11 cellular contexts compared by ENCODE assay signal in genomic region chr9:95032580-95033298, GRCh38.
DNase-seq lines count a peak whose midpoint lies in the region; ATAC-seq and TF ChIP-seq lines count a peak whose summit lies in the region.
"Had no signal": no experiment of that assay in that cellular context is flagged by ENCODE, and none has a peak within 500 bp of the region (broad histone marks: within the 10 kb centered on the region; RNA-seq: fewer than 3 reads in every experiment).

No MANE protein-coding gene starts in this region.

- TF ChIP-seq CTCF in suprapubic skin (IDR thresholded peaks at IDR 0.05), result no peak
- no peak for TF ChIP-seq CTCF in CD8-positive, alpha-beta T cell (IDR thresholded peaks at IDR 0.05)

- peaks cover 6% of the 10 kb centered on the region for H3K4me1 Mint-ChIP-seq in activated T-helper 2 cell treated with anti-CD3 and anti-CD28 coated beads, Interferon-gamma antibody, Interleukin-2, Interleukin-4, amounts not matched to agents 10 μg/mL and 5 μg/mL and 100 μg/mL, durations not matched to agents 14 hours and 24 hours and 36 hours (ENCODE audit: low read depth)
- no peaks in the 10 kb centered on the region for H3K4me1 Mint-ChIP-seq in CD8-positive, alpha-beta T cell (ENCODE audit: low read depth)

- POLR2A ChIA-PET in CD8-positive, alpha-beta T cell (lab: Charles Lee), result interaction anchor here (0.8 kb wide), 1 partner anchor 16 kb away, joined by 3 read pairs; no protein-coding TSS in a partner anchor

- H3K4me3 Mint-ChIP-seq in activated T-helper 2 cell treated with anti-CD3 and anti-CD28 coated beads, Interferon-gamma antibody, Interleukin-2, Interleukin-4, amounts not matched to agents 10 μg/mL and 5 μg/mL and 100 μg/mL, durations not matched to agents 14 hours and 24 hours and 36 hours (ENCODE audit: low read depth), result no peak overlapping the region
- no peak overlapping the region for H3K4me3 Mint-ChIP-seq in CD8-positive, alpha-beta T cell

- peaks cover 7% of the 10 kb centered on the region for H3K36me3 Mint-ChIP-seq in activated T-helper 2 cell treated with anti-CD3 and anti-CD28 coated beads, Interferon-gamma antibody, Interleukin-2, Interleukin-4, amounts not matched to agents 10 μg/mL and 5 μg/mL and 100 μg/mL, durations not matched to agents 14 hours and 24 hours and 36 hours (ENCODE audit: low read depth)
- peaks cover 4% of the 10 kb centered on the region for H3K36me3 Mint-ChIP-seq in CD8-positive, alpha-beta T cell

- no peaks in the 10 kb centered on the region for H3K27me3 ChIP-seq in suprapubic skin
- no peaks in the 10 kb centered on the region for H3K27me3 ChIP-seq in CD8-positive, alpha-beta T cell (ENCODE audit: insufficient read depth, low read length)

- peaks cover 6% of the 10 kb centered on the region for H3K36me3 ChIP-seq in suprapubic skin
- H3K36me3 ChIP-seq in CD8-positive, alpha-beta T cell (ENCODE audit: insufficient read depth, low read length), result no peaks in the 10 kb centered on the region

- CTCF ChIA-PET in CD8-positive, alpha-beta T cell (lab: Charles Lee), result no interaction called here

- H3K27ac ChIP-seq in angular gyrus (ENCODE audit: low read depth, low read length) (peak overlapping the region; percentile 86), suprapubic skin (peak overlapping the region; percentile 78)
- no peak overlapping the region for H3K27ac ChIP-seq in CD8-positive, alpha-beta T cell (ENCODE audit: low read depth, low read length)

- TF ChIP-seq EP300 in suprapubic skin (IDR thresholded peaks at IDR 0.05), result no peak

- H3K4me3 ChIP-seq in suprapubic skin, result no peak overlapping the region
- no peak overlapping the region for H3K4me3 ChIP-seq in CD8-positive, alpha-beta T cell (ENCODE audit: low read depth, low read length)

- no peaks in the 10 kb centered on the region for H3K9me3 ChIP-seq in suprapubic skin
- H3K9me3 ChIP-seq in CD8-positive, alpha-beta T cell (ENCODE audit: low read length), result no peaks in the 10 kb centered on the region

- WGBS in suprapubic skin, result 58% methylated on average over 9 of the region's 9 CpGs

- TF ChIP-seq POLR2A in suprapubic skin (IDR thresholded peaks at IDR 0.05), result no peak

- peak; percentile 91 for DNase-seq in NCI-H2029 (lab: John Stamatoyannopoulos, UW)
- DNase-seq in left colon, result no peak
- no peak for DNase-seq in suprapubic skin (ENCODE audit: low spot score in 2 of 2)
- DNase-seq in activated T-helper 2 cell treated with anti-CD3 and anti-CD28 coated beads, Interferon-gamma antibody, Interleukin-2, Interleukin-4, amounts not matched to agents 10 μg/mL and 5 μg/mL and 100 μg/mL, durations not matched to agents 14 hours and 24 hours and 36 hours (ENCODE audit: low spot score), result no peak
- no peak for DNase-seq in CD8-positive, alpha-beta T cell
- DNase-seq: NCI-H82, T-helper 1 cell had no signal

- intact Hi-C loops in left colon (cut with DNase I, micrococcal nuclease), result no loop called here
- intact Hi-C loops in activated T-helper 2 cell treated with anti-CD3 and anti-CD28 coated beads, Interferon-gamma antibody, Interleukin-2, Interleukin-4, amounts not matched to agents 10 μg/mL and 5 μg/mL and 100 μg/mL, durations not matched to agents 14 hours and 24 hours and 36 hours (cut with micrococcal nuclease), result no loop called here
- intact Hi-C loops in CD8-positive, alpha-beta T cell (cut with DNase I, micrococcal nuclease), result no loop called here

- H3K27me3 Mint-ChIP-seq in activated T-helper 2 cell treated with anti-CD3 and anti-CD28 coated beads, Interferon-gamma antibody, Interleukin-2, Interleukin-4, amounts not matched to agents 10 μg/mL and 5 μg/mL and 100 μg/mL, durations not matched to agents 14 hours and 24 hours and 36 hours (ENCODE audit: low read depth), result no peaks in the 10 kb centered on the region
- no peaks in the 10 kb centered on the region for H3K27me3 Mint-ChIP-seq in CD8-positive, alpha-beta T cell (ENCODE audit: low read depth)

- H3K27ac Mint-ChIP-seq in activated T-helper 2 cell treated with anti-CD3 and anti-CD28 coated beads, Interferon-gamma antibody, Interleukin-2, Interleukin-4, amounts not matched to agents 10 μg/mL and 5 μg/mL and 100 μg/mL, durations not matched to agents 14 hours and 24 hours and 36 hours, result no peak overlapping the region
- no peak overlapping the region for H3K27ac Mint-ChIP-seq in CD8-positive, alpha-beta T cell

- no peaks in the 10 kb centered on the region for H3K9me3 Mint-ChIP-seq in activated T-helper 2 cell treated with anti-CD3 and anti-CD28 coated beads, Interferon-gamma antibody, Interleukin-2, Interleukin-4, amounts not matched to agents 10 μg/mL and 5 μg/mL and 100 μg/mL, durations not matched to agents 14 hours and 24 hours and 36 hours
- H3K9me3 Mint-ChIP-seq in CD8-positive, alpha-beta T cell, result no peaks in the 10 kb centered on the region

- peaks cover 77% of the 10 kb centered on the region for H3K4me1 ChIP-seq in suprapubic skin
- no peaks in the 10 kb centered on the region for H3K4me1 ChIP-seq in CD8-positive, alpha-beta T cell (ENCODE audit: insufficient read depth, low read length)

- ATAC-seq in left colon (peak; percentile 32), GM18873 (IDR thresholded peaks at IDR 0.05; ENCODE audit: low FRiP score, unreplicated experiment) (no peak), HG03354 (IDR thresholded peaks at IDR 0.05; ENCODE audit: poor library complexity, severe bottlenecking, unreplicated experiment) (no peak)
- no peak for ATAC-seq in CD8-positive, alpha-beta T cell
- ATAC-seq: HCT116 had no signal
